In the genomic region with DNA sequence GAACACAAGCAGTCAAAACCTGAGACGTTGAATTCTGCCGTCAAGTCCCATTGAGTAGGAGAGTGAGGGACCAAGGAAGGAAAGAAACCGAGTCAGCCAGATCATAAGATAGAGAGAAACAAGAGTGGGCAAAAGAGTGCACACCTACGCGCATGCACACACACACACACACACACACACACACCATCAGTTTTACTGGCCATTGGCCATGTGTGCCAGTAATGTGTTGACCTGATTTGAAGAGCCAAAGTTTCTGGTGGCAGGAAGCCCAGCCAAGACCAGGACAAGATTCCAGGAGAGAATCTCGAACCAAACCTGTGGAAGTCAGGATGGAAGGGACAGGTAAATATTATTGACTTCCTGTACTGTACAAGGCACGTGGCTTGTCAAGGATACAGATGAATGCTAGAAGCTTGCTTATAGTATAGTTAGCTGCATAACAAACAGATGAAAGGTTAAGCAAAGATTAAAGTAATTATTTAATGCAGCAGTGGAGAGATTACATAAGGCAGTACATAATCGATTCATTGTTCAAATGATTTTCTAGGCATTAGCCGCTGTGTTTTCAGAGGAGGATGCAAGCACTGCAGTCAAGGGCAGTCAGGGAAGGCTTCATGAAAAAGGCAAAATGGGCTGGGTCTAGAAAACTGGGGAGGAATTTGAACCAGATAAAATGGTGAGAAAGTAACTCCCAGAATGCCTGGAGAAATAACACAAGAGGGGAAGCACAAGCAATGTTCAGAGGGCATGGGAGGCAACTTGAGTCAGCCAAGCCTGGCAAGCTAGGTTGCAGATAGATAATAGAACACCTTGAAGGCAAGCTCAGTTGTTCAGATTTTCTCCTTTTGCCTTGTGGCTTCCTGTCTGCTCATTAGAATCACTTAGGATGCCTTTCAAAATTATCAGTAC, we compare ENCODE assay signal across 1 cellular context.
TF ChIP-seq lines count a peak whose summit lies in the region.

No MANE protein-coding gene starts in this region.

TF ChIP-seq in HepG2, 621 proteins besides CTCF, POLR2A, EP300 and RAD21 (continued from another document):
- TF ChIP-seq ZBTB3 (CRISPR knock-in tag; IDR thresholded peaks at IDR 0.05; ENCODE audit: borderline replicate concordance, low read depth) (0 out of 2 replicates have a peak, but pooled peaks have one; percentile 36), ZNF670 (CRISPR knock-in tag; IDR thresholded peaks at IDR 0.05; ENCODE audit: borderline replicate concordance) (no peak), ZSCAN12 (CRISPR knock-in tag; IDR thresholded peaks at IDR 0.05) (no peak), ZNF790 (CRISPR knock-in tag; IDR thresholded peaks at IDR 0.05; ENCODE audit: borderline replicate concordance) (no peak), HOXD1 (CRISPR knock-in tag; IDR thresholded peaks at IDR 0.05) (no peak)
- TF ChIP-seq, protein P1, sequence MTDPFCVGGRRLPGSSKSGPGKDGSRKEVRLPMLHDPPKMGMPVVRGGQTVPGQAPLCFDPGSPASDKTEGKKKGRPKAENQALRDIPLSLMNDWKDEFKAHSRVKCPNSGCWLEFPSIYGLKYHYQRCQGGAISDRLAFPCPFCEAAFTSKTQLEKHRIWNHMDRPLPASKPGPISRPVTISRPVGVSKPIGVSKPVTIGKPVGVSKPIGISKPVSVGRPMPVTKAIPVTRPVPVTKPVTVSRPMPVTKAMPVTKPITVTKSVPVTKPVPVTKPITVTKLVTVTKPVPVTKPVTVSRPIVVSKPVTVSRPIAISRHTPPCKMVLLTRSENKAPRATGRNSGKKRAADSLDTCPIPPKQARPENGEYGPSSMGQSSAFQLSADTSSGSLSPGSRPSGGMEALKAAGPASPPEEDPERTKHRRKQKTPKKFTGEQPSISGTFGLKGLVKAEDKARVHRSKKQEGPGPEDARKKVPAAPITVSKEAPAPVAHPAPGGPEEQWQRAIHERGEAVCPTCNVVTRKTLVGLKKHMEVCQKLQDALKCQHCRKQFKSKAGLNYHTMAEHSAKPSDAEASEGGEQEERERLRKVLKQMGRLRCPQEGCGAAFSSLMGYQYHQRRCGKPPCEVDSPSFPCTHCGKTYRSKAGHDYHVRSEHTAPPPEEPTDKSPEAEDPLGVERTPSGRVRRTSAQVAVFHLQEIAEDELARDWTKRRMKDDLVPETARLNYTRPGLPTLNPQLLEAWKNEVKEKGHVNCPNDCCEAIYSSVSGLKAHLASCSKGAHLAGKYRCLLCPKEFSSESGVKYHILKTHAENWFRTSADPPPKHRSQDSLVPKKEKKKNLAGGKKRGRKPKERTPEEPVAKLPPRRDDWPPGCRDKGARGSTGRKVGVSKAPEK (CRISPR knock-in tag; IDR thresholded peaks at IDR 0.05; ENCODE audit: borderline replicate concordance): no peak
